In genomic region chr6:158014505-158015187, GRCh38 we compare ENCODE assay signal across 12 cellular contexts. TPM values are rescaled to one million over a fixed set of nuclear protein-coding genes. Genes with fewer than 3 reads are reported as not detected.
DNase-seq lines count a peak whose midpoint lies in the region; ATAC-seq and TF ChIP-seq lines count a peak whose summit lies in the region.
"Had no signal": no experiment of that assay in that cellular context is flagged by ENCODE, and none has a peak within 500 bp of the region (broad histone marks: within the 10 kb centered on the region; RNA-seq: fewer than 3 reads in every experiment).

No MANE protein-coding gene starts in this region.

- peaks cover 3% of the 10 kb centered on the region for H3K36me3 Mint-ChIP-seq in activated naive CD4-positive, alpha-beta T cell treated with anti-CD3 and anti-CD28 coated beads, Interleukin-2, amount 50 U/mL, for 24 hours
- H3K36me3 Mint-ChIP-seq in activated CD4-positive, alpha-beta memory T cell treated with anti-CD3 and anti-CD28 coated beads, Interleukin-2, amount 10 ng/mL, durations not matched to agents 7 days and 5 days (ENCODE audit: low read depth) = peaks cover 37% of the 10 kb centered on the region
- peaks cover 0 to 4% (median 3%) of the 10 kb centered on the region in 3 donors for H3K36me3 Mint-ChIP-seq in immature natural killer cell

- no peak for TF ChIP-seq CTCF in upper lobe of right lung (IDR thresholded peaks at IDR 0.05)

- POLR2A ChIA-PET in activated CD4-positive, alpha-beta memory T cell treated with anti-CD3 and anti-CD28 coated beads, Interleukin-2, amount 10 ng/mL, durations not matched to agents 7 days and 5 days (lab: Charles Lee) = interaction anchor here (1.5 to 1.9 kb wide), 2 partner anchors 11 to 25 kb away, joined by 5 to 6 read pairs; no protein-coding TSS in a partner anchor

- no peak for DNase-seq in activated naive CD4-positive, alpha-beta T cell (lab: John Stamatoyannopoulos, UW)
- DNase-seq in activated CD4-positive, alpha-beta memory T cell treated with anti-CD3 and anti-CD28 coated beads, Interleukin-2, amount 10 ng/mL, durations not matched to agents 7 days and 5 days = no peak
- DNase-seq in immature natural killer cell (no peak), upper lobe of right lung (peak; percentile 22), NCI-H2227 (lab: John Stamatoyannopoulos, UW; ENCODE audit: unreplicated experiment) (no peak)
- no peak for DNase-seq in stimulated activated naive CD4-positive, alpha-beta T cell (lab: John Stamatoyannopoulos, UW)
- DNase-seq: C1 segment of cervical spinal cord, heart left ventricle, NCI-H2227 treated with DMSO at 0.1 percent for 48 hours had no signal

- peak overlapping the region; percentile 4 for H3K4me3 Mint-ChIP-seq in activated naive CD4-positive, alpha-beta T cell treated with anti-CD3 and anti-CD28 coated beads, Interleukin-2, amount 50 U/mL, for 24 hours
- H3K4me3 Mint-ChIP-seq in activated CD4-positive, alpha-beta memory T cell treated with anti-CD3 and anti-CD28 coated beads, Interleukin-2, amount 10 ng/mL, durations not matched to agents 7 days and 5 days = no peak overlapping the region
- no peak overlapping the region for H3K4me3 Mint-ChIP-seq in immature natural killer cell

- no peak overlapping the region for H3K27ac ChIP-seq in upper lobe of right lung
- H3K27ac ChIP-seq: heart left ventricle, SK-N-MC had no signal

- no peaks in the 10 kb centered on the region for H3K9me3 ChIP-seq in upper lobe of right lung

- no peaks in the 10 kb centered on the region for H3K9me3 Mint-ChIP-seq in activated naive CD4-positive, alpha-beta T cell treated with anti-CD3 and anti-CD28 coated beads, Interleukin-2, amount 50 U/mL, for 24 hours
- H3K9me3 Mint-ChIP-seq in activated CD4-positive, alpha-beta memory T cell treated with anti-CD3 and anti-CD28 coated beads, Interleukin-2, amount 10 ng/mL, durations not matched to agents 7 days and 5 days = no peaks in the 10 kb centered on the region
- no peaks in the 10 kb centered on the region for H3K9me3 Mint-ChIP-seq in immature natural killer cell

- H3K4me3 ChIP-seq in upper lobe of right lung = no peak overlapping the region
- H3K4me3 ChIP-seq: heart left ventricle, SK-N-MC had no signal

- H3K4me1 ChIP-seq in upper lobe of right lung = peaks cover 12% of the 10 kb centered on the region

- CTCF ChIA-PET in activated CD4-positive, alpha-beta memory T cell treated with anti-CD3 and anti-CD28 coated beads, Interleukin-2, amount 10 ng/mL, durations not matched to agents 7 days and 5 days (lab: Charles Lee) = interaction anchor here (2.4 kb wide), 1 partner anchor 12 kb away, joined by 24 read pairs; no protein-coding TSS in a partner anchor

- H3K27me3 Mint-ChIP-seq in activated naive CD4-positive, alpha-beta T cell treated with anti-CD3 and anti-CD28 coated beads, Interleukin-2, amount 50 U/mL, for 24 hours = no peaks in the 10 kb centered on the region
- H3K27me3 Mint-ChIP-seq in activated CD4-positive, alpha-beta memory T cell treated with anti-CD3 and anti-CD28 coated beads, Interleukin-2, amount 10 ng/mL, durations not matched to agents 7 days and 5 days = no peaks in the 10 kb centered on the region
- peaks cover 0 to 3% (median 1%) of the 10 kb centered on the region in 3 donors for H3K27me3 Mint-ChIP-seq in immature natural killer cell (ENCODE audit: low read depth in 3 of 3)

- no peaks in the 10 kb centered on the region for H3K27me3 ChIP-seq in upper lobe of right lung
- H3K27me3 ChIP-seq: heart left ventricle had no signal

- peak overlapping the region; percentile 90 for H3K27ac Mint-ChIP-seq in activated naive CD4-positive, alpha-beta T cell treated with anti-CD3 and anti-CD28 coated beads, Interleukin-2, amount 50 U/mL, for 24 hours
- H3K27ac Mint-ChIP-seq in activated CD4-positive, alpha-beta memory T cell treated with anti-CD3 and anti-CD28 coated beads, Interleukin-2, amount 10 ng/mL, durations not matched to agents 7 days and 5 days = peak overlapping the region; percentile 48
- peak overlapping the region in 5 of 6 donors; percentile 25 to 72 (median 48) for H3K27ac Mint-ChIP-seq in immature natural killer cell

- no peaks in the 10 kb centered on the region for H3K36me3 ChIP-seq in upper lobe of right lung
- H3K36me3 ChIP-seq: heart left ventricle had no signal

- H3K4me1 Mint-ChIP-seq in activated naive CD4-positive, alpha-beta T cell treated with anti-CD3 and anti-CD28 coated beads, Interleukin-2, amount 50 U/mL, for 24 hours = peaks cover 60% of the 10 kb centered on the region
- H3K4me1 Mint-ChIP-seq in activated CD4-positive, alpha-beta memory T cell treated with anti-CD3 and anti-CD28 coated beads, Interleukin-2, amount 10 ng/mL, durations not matched to agents 7 days and 5 days = peaks cover 51% of the 10 kb centered on the region
- H3K4me1 Mint-ChIP-seq in immature natural killer cell = peaks cover 43 to 54% of the 10 kb centered on the region in 2 donors

- intact Hi-C loops in upper lobe of right lung (cut with DNase I) = no loop called here

- ATAC-seq in upper lobe of right lung (no peak), GM21717 (IDR thresholded peaks at IDR 0.05; ENCODE audit: unreplicated experiment) (no peak)
- ATAC-seq: heart left ventricle had no signal

RNA-seq across cellular contexts. Expression of gene SYNJ2, which starts 33.0 kb away (rescaled TPM):
- total RNA-seq in activated CD4-positive, alpha-beta memory T cell treated with anti-CD3 and anti-CD28 coated beads, Interleukin-2, amount 10 ng/mL, durations not matched to agents 7 days and 5 days = 10 to 100 TPM; 36.8 to 39.1 TPM
- 10 to 100 TPM in 2 of 3 donors, 1 to 10 TPM in 1; 8.7 to 22.0 (median 12.5) TPM for polyA plus RNA-seq in immature natural killer cell
- total RNA-seq in upper lobe of right lung = 7.2 TPM
